In genomic region chr6:30101939-30102700, GRCh38 we compare ENCODE assay signal across 8 cellular contexts. TPM values are rescaled to one million over a fixed set of nuclear protein-coding genes. Genes with fewer than 3 reads are reported as not detected.
DNase-seq lines count a peak whose midpoint lies in the region; ATAC-seq and TF ChIP-seq lines count a peak whose summit lies in the region.

No MANE protein-coding gene starts in this region.

- ATAC-seq in naive thymus-derived CD8-positive, alpha-beta T cell, result peak in 1 of 2 donors; percentile 50
- ATAC-seq in stimulated activated memory B cell treated with anti-CD40 and anti-IgM and Interleukin-4, amounts not matched to agents 10 μg/mL and 1 μg/mL and 100 μg/mL, for 72 hours, result peak; percentile 73

- no peaks in the 10 kb centered on the region for H3K9me3 Mint-ChIP-seq in naive thymus-derived CD8-positive, alpha-beta T cell
- H3K9me3 Mint-ChIP-seq in stimulated activated memory B cell treated with anti-CD40 and anti-IgM and Interleukin-4, amounts not matched to agents 10 μg/mL and 1 μg/mL and 100 μg/mL, for 72 hours, result no peaks in the 10 kb centered on the region

- peak; percentile 18 for TF ChIP-seq CTCF in fibroblast of pulmonary artery (IDR thresholded peaks at IDR 0.05; ENCODE audit: low read length, missing control alignments)

- peak overlapping the region; percentile 51 for H3K4me3 ChIP-seq in fibroblast of pulmonary artery (replicated peaks; ENCODE audit: low read depth, low read length)

- peaks cover 30 to 55% (median 51%) of the 10 kb centered on the region in 4 donors for H3K4me1 Mint-ChIP-seq in naive thymus-derived CD8-positive, alpha-beta T cell
- peaks cover 48% of the 10 kb centered on the region for H3K4me1 Mint-ChIP-seq in stimulated activated memory B cell treated with anti-CD40 and anti-IgM and Interleukin-4, amounts not matched to agents 10 μg/mL and 1 μg/mL and 100 μg/mL, for 72 hours

- POLR2A ChIA-PET in naive thymus-derived CD8-positive, alpha-beta T cell (lab: Charles Lee), result interaction anchor here (1.0 to 3.6 kb wide), 4 partner anchors 9 to 41 kb away, joined by 3 to 18 read pairs (median 10); partner anchors contain the start of genes POLR1H and PPP1R11

- peak; percentile 18 for DNase-seq in DMS79 (lab: John Stamatoyannopoulos, UW)
- no peak for DNase-seq in DMS79 treated with DMSO at 0.1 percent for 48 hours (lab: John Stamatoyannopoulos, UW)
- DNase-seq in HPDE6-E6E7 (ENCODE audit: extremely low spot score), result peak; percentile 90
- peak; percentile 90 for DNase-seq in RPMI8226
- DNase-seq in activated effector memory CD4-positive, alpha-beta T cell treated with Interleukin-2 at 50 U/mL for 16 hours, result peak; percentile 53
- peak; percentile 81 for DNase-seq in fibroblast of pulmonary artery (ENCODE audit: low read depth)
- DNase-seq in naive thymus-derived CD8-positive, alpha-beta T cell, result peak in 9 of 10 donors; percentile 8 to 75 (median 46)

- H3K4me3 Mint-ChIP-seq in naive thymus-derived CD8-positive, alpha-beta T cell, result peak overlapping the region; percentile 81 to 94 (median 90)
- peak overlapping the region; percentile 71 for H3K4me3 Mint-ChIP-seq in stimulated activated memory B cell treated with anti-CD40 and anti-IgM and Interleukin-4, amounts not matched to agents 10 μg/mL and 1 μg/mL and 100 μg/mL, for 72 hours

- peaks cover 17 to 57% (median 44%) of the 10 kb centered on the region in 5 donors for H3K27me3 Mint-ChIP-seq in naive thymus-derived CD8-positive, alpha-beta T cell
- H3K27me3 Mint-ChIP-seq in stimulated activated memory B cell treated with anti-CD40 and anti-IgM and Interleukin-4, amounts not matched to agents 10 μg/mL and 1 μg/mL and 100 μg/mL, for 72 hours, result peaks cover 58% of the 10 kb centered on the region

- peak overlapping the region in 9 of 10 donors; percentile 23 to 91 (median 81) for H3K27ac Mint-ChIP-seq in naive thymus-derived CD8-positive, alpha-beta T cell
- peak overlapping the region; percentile 33 for H3K27ac Mint-ChIP-seq in stimulated activated memory B cell treated with anti-CD40 and anti-IgM and Interleukin-4, amounts not matched to agents 10 μg/mL and 1 μg/mL and 100 μg/mL, for 72 hours

- H3K36me3 Mint-ChIP-seq in naive thymus-derived CD8-positive, alpha-beta T cell, result no peaks in the 10 kb centered on the region
- no peaks in the 10 kb centered on the region for H3K36me3 Mint-ChIP-seq in stimulated activated memory B cell treated with anti-CD40 and anti-IgM and Interleukin-4, amounts not matched to agents 10 μg/mL and 1 μg/mL and 100 μg/mL, for 72 hours

RNA-seq across cellular contexts. Expression of gene TRIM31, which starts 10.8 kb away (rescaled TPM):
- total RNA-seq in naive thymus-derived CD8-positive, alpha-beta T cell, result not detected
- under 1 TPM in 1 of 3 donors, not detected in 2; 0.07 TPM for polyA plus RNA-seq in naive thymus-derived CD8-positive, alpha-beta T cell

RNA-seq across cellular contexts. Expression of gene RNF39, which starts 26.6 kb away (rescaled TPM):
- not detected for total RNA-seq in naive thymus-derived CD8-positive, alpha-beta T cell
- under 1 TPM in 1 of 3 donors, not detected in 2; 0.10 TPM for polyA plus RNA-seq in naive thymus-derived CD8-positive, alpha-beta T cell

RNA-seq across cellular contexts. Expression of gene TRIM40, which starts 33.8 kb away (rescaled TPM):
- not detected for total RNA-seq in naive thymus-derived CD8-positive, alpha-beta T cell
- not detected for polyA plus RNA-seq in naive thymus-derived CD8-positive, alpha-beta T cell

RNA-seq across cellular contexts. Expression of gene PPP1R11, which starts 35.1 kb away (rescaled TPM):
- 10 to 100 TPM; 56.6 to 58.1 TPM for total RNA-seq in naive thymus-derived CD8-positive, alpha-beta T cell
- polyA plus RNA-seq in naive thymus-derived CD8-positive, alpha-beta T cell, result 100 to 1,000 TPM in 2 of 3 donors, 10 to 100 TPM in 1; 97.6 to 108 (median 101) TPM

RNA-seq across cellular contexts. Expression of gene POLR1H, which starts 41.1 kb away (rescaled TPM):
- 10 to 100 TPM; 35.9 to 38.5 TPM for total RNA-seq in naive thymus-derived CD8-positive, alpha-beta T cell
- 100 to 1,000 TPM in 1 of 3 donors, 10 to 100 TPM in 2; 60.8 to 110 (median 93.5) TPM for polyA plus RNA-seq in naive thymus-derived CD8-positive, alpha-beta T cell
